Comparison of ENCODE assay signal across 8 cellular contexts in genomic region chr19:48837081-48837524, GRCh38. TPM values are rescaled to one million over a fixed set of nuclear protein-coding genes. Genes with fewer than 3 reads are reported as not detected.
DNase-seq lines count a peak whose midpoint lies in the region; TF ChIP-seq lines count a peak whose summit lies in the region.

No MANE protein-coding gene starts in this region.

- peak overlapping the region; percentile 90 for H3K27ac Mint-ChIP-seq in Caco-2 (ENCODE audit: unreplicated experiment)
- H3K27ac Mint-ChIP-seq in endodermal cell = peak overlapping the region; percentile 98

- peak overlapping the region; percentile 91 for H3K9ac ChIP-seq in endodermal cell (ENCODE audit: extremely low read depth, low read length, poor library complexity, severe bottlenecking)

- POLR2A ChIA-PET in Caco-2 (lab: Charles Lee) = no interaction called here
- POLR2A ChIA-PET in HEK293 (lab: Yijun Ruan, JAX) = interaction anchor here (0.6 to 0.8 kb wide), 3 partner anchors 22 to 99 kb away, joined by 3 to 4 read pairs (median 4); no protein-coding TSS in a partner anchor

- H3K4me3 ChIP-seq in Caco-2 (ENCODE audit: low read depth, low read length) (peak overlapping the region; percentile 63; the same call in 1 of the 2 replicates), HEK293 (ENCODE audit: low read depth, low read length) (peak overlapping the region; percentile 4; the same call in 1 of the 2 replicates), endodermal cell (ENCODE audit: low read length) (peak overlapping the region; percentile 93), mesodermal cell (ENCODE audit: extremely low read depth, insufficient read depth, low read length, poor library complexity, severe bottlenecking) (peak overlapping the region; percentile 55)

- peaks cover 4% of the 10 kb centered on the region; the same call in 1 of the 2 replicates for H3K4me1 ChIP-seq in Caco-2
- H3K4me1 ChIP-seq in HEK293 (ENCODE audit: control insufficient read depth, insufficient read depth, low read length) = no peaks in the 10 kb centered on the region; the same call in none of the 2 replicates
- H3K4me1 ChIP-seq in endodermal cell (ENCODE audit: control insufficient read depth, insufficient read depth, low read length) = no peaks in the 10 kb centered on the region
- peaks cover 10% of the 10 kb centered on the region for H3K4me1 ChIP-seq in mesodermal cell (ENCODE audit: control insufficient read depth, insufficient read depth, low read length, poor library complexity, severe bottlenecking)

- H3K4me1 Mint-ChIP-seq in Caco-2 (ENCODE audit: low read depth, unreplicated experiment) = no peaks in the 10 kb centered on the region
- peaks cover 16% of the 10 kb centered on the region for H3K4me1 Mint-ChIP-seq in endodermal cell

- H3K27me3 Mint-ChIP-seq in Caco-2 (ENCODE audit: insufficient read depth, unreplicated experiment) (no peaks in the 10 kb centered on the region), endodermal cell (ENCODE audit: insufficient read depth) (no peaks in the 10 kb centered on the region)

- H3K27ac ChIP-seq in HEK293 (ENCODE audit: extremely low read depth, low read depth, low read length) (no peak overlapping the region), endodermal cell (ENCODE audit: low read depth, low read length) (peak overlapping the region; percentile 61), mesodermal cell (ENCODE audit: low read depth, low read length, severe bottlenecking) (peak overlapping the region; percentile 93)

- intact Hi-C loops in Caco-2 (cut with micrococcal nuclease; ENCODE audit: unreplicated experiment) = loop anchor here (5.0 kb wide), 1 partner anchor 200 kb away; the partner anchor contains the start of gene DBP

- H3K4me3 Mint-ChIP-seq in Caco-2 (ENCODE audit: unreplicated experiment) (peak overlapping the region; percentile 92), endodermal cell (peak overlapping the region; percentile 88)

- no TSS peak for BruUV-seq in Caco-2 (replicated peaks; lab: Mats Ljungman, UMichigan)

- no peaks in the 10 kb centered on the region for H3K9me3 ChIP-seq in Caco-2
- no peaks in the 10 kb centered on the region for H3K9me3 ChIP-seq in HEK293 (ENCODE audit: control insufficient read depth, insufficient read depth, low read depth, low read length)
- H3K9me3 ChIP-seq in endodermal cell (ENCODE audit: control insufficient read depth, low read length) = no peaks in the 10 kb centered on the region
- H3K9me3 ChIP-seq in mesodermal cell (ENCODE audit: control insufficient read depth, low read length) = no peaks in the 10 kb centered on the region

- H3K36me3 ChIP-seq in Caco-2 (ENCODE audit: control insufficient read depth, insufficient read depth, low read length) (peaks cover 4% of the 10 kb centered on the region; the same call in 1 of the 2 replicates), HEK293 (ENCODE audit: control insufficient read depth in 2 of 2, insufficient read depth in 1 of 2, low read length in 2 of 2) (no peaks in the 10 kb centered on the region), endodermal cell (ENCODE audit: control insufficient read depth, insufficient read depth, low read length) (peaks cover 8% of the 10 kb centered on the region), mesodermal cell (ENCODE audit: control insufficient read depth, insufficient read depth, low read length) (peaks cover 8% of the 10 kb centered on the region)

- H3K36me3 Mint-ChIP-seq in Caco-2 (ENCODE audit: insufficient read depth, unreplicated experiment) = peaks cover 13% of the 10 kb centered on the region
- H3K36me3 Mint-ChIP-seq in endodermal cell (ENCODE audit: low read depth) = peaks cover 17% of the 10 kb centered on the region

- WGBS in endodermal cell (ENCODE audit: insufficient coverage in 1 of 2, insufficient read length in 1 of 2), 2 experiments = 0 to 2% methylated on average over 10 to 29 of the region's 29 CpGs
- 0% methylated on average over 12 to 14 of the region's 29 CpGs for WGBS in mesodermal cell (ENCODE audit: insufficient coverage in 2 of 2), 2 experiments

- no peaks in the 10 kb centered on the region for H3K27me3 ChIP-seq in Caco-2 (replicated peaks; ENCODE audit: control insufficient read depth, insufficient read depth, low read length)
- H3K27me3 ChIP-seq in endodermal cell (ENCODE audit: control insufficient read depth, insufficient read depth, low read length, poor library complexity, severe bottlenecking) = no peaks in the 10 kb centered on the region

- CTCF ChIA-PET in Caco-2 (lab: Charles Lee) (interaction anchor here (0.5 to 2.0 kb wide), 4 partner anchors 30 to 239 kb away, joined by 3 to 30 read pairs (median 12); no protein-coding TSS in a partner anchor), HEK293 (lab: Yijun Ruan, JAX) (interaction anchor here (0.6 to 3.7 kb wide), 7 partner anchors 11 to 191 kb away, joined by 3 to 38 read pairs (median 5); partner anchors contain the start of gene CA11)

- DNase-seq in Caco-2 = peak in 1 of 2 experiments; percentile 65
- peak; percentile 98 for DNase-seq in NCI-H82 (lab: John Stamatoyannopoulos, UW)
- DNase-seq in activated CD8-positive, alpha-beta memory T cell treated with anti-CD3 and anti-CD28 coated beads, Interleukin-2, amount 50 U/mL, for 1 hour (ENCODE audit: extremely low read depth) = peak; percentile 67
- DNase-seq in endodermal cell = peak; percentile 99
- peak; percentile 80 to 86 for DNase-seq in stimulated activated CD8-positive, alpha-beta memory T cell treated with anti-CD3 and anti-CD28 coated beads, Interleukin-15, amount 100 ng/mL, for 48 hours (ENCODE audit: low read depth in 2 of 2)
- no peak for DNase-seq in SKM-1 (lab: John Stamatoyannopoulos, UW; ENCODE audit: unreplicated experiment)

- TF ChIP-seq CTCF in Caco-2 (IDR thresholded peaks at IDR 0.05; ENCODE audit: insufficient read depth in 1 of 2, low read depth in 1 of 2, low read length in 1 of 2, severe bottlenecking in 1 of 2, unreplicated experiment in 1 of 2) (no peak), HEK293 (tag by site-specific recombination; IDR thresholded peaks at IDR 0.05) (no peak), endodermal cell (conservative IDR thresholded peaks at IDR 0.05) (no peak)

- H3K9me3 Mint-ChIP-seq in Caco-2 (ENCODE audit: unreplicated experiment) (no peaks in the 10 kb centered on the region), endodermal cell (no peaks in the 10 kb centered on the region)

TF ChIP-seq in HEK293, 187 proteins besides CTCF, POLR2A, EP300 and RAD21 (continues in another document):
- TF ChIP-seq IKZF3 (tag by site-specific recombination; IDR thresholded peaks at IDR 0.05) (0 out of 2 replicates have a peak, but pooled peaks have one; percentile 5), ATF2 (tag by site-specific recombination; IDR thresholded peaks at IDR 0.05; ENCODE audit: low read depth) (no peak), ZNF398 (tag by site-specific recombination; IDR thresholded peaks at IDR 0.05) (0 out of 2 replicates have a peak, but pooled peaks have one; percentile 51), ZNF76 (tag by site-specific recombination; IDR thresholded peaks at IDR 0.05; ENCODE audit: borderline replicate concordance, low read depth) (peak; percentile 44; the same call in 1 of the 2 replicates), GLIS1 (tag by site-specific recombination; IDR thresholded peaks at IDR 0.05) (peak; percentile 77), GLIS2 (tag by site-specific recombination; IDR thresholded peaks at IDR 0.05) (peak; percentile 91), ZBTB48 (tag by site-specific recombination; IDR thresholded peaks at IDR 0.05) (no peak), ZFHX2 (tag by site-specific recombination; conservative IDR thresholded peaks at IDR 0.05) (peak; percentile 67)

RNA-seq across cellular contexts. Expression of gene HSD17B14, which starts 0.8 kb away (rescaled TPM):
- 27.8 and 30.8 TPM in 2 replicates for total RNA-seq in Caco-2 (2022)
- total RNA-seq in endodermal cell = 10 to 100 TPM; 43.0 to 81.0 TPM
- polyA plus RNA-seq in endodermal cell (2013, experiment 1 of 2) = 20.0 TPM
- 19.0 TPM for polyA plus RNA-seq in endodermal cell (2013, experiment 2 of 2)
- polyA plus RNA-seq in mesodermal cell (2013, experiment 1 of 2) = 22.6 TPM
- polyA plus RNA-seq in mesodermal cell (2013, experiment 2 of 2) = 18.3 TPM

RNA-seq across cellular contexts. Expression of gene BCAT2, which starts 26.3 kb away (rescaled TPM):
- total RNA-seq in Caco-2 (2022) (106 and 109 TPM in 2 replicates), endodermal cell (100 to 1,000 TPM in 1 of 2 donors, 10 to 100 TPM in 1; 84.8 to 101 TPM)
- polyA plus RNA-seq in endodermal cell (2013, experiment 1 of 2) = 38.8 TPM
- 42.3 TPM for polyA plus RNA-seq in endodermal cell (2013, experiment 2 of 2)
- 25.3 TPM for polyA plus RNA-seq in mesodermal cell (2013, experiment 1 of 2)
- 22.5 TPM for polyA plus RNA-seq in mesodermal cell (2013, experiment 2 of 2)

RNA-seq across cellular contexts. Expression of gene PLEKHA4, which starts 31.3 kb away (rescaled TPM):
- total RNA-seq in Caco-2 (2022) = 3.9 and 5.6 TPM in 2 replicates
- 1 to 10 TPM; 6.6 to 7.0 TPM for total RNA-seq in endodermal cell
- polyA plus RNA-seq in endodermal cell (2013, experiment 1 of 2) = 19.7 TPM
- polyA plus RNA-seq in endodermal cell (2013, experiment 2 of 2) = 15.2 TPM
- 20.0 TPM for polyA plus RNA-seq in mesodermal cell (2013, experiment 1 of 2)
- polyA plus RNA-seq in mesodermal cell (2013, experiment 2 of 2) = 17.7 TPM

RNA-seq across cellular contexts. Expression of gene PPP1R15A, which starts 35.1 kb away (rescaled TPM):
- 83.3 and 94.7 TPM in 2 replicates for total RNA-seq in Caco-2 (2022)
- total RNA-seq in endodermal cell = 10 to 100 TPM; 41.5 to 45.0 TPM
- 33.8 TPM for polyA plus RNA-seq in endodermal cell (2013, experiment 1 of 2)
- polyA plus RNA-seq in endodermal cell (2013, experiment 2 of 2) = 34.1 TPM
- 41.8 TPM for polyA plus RNA-seq in mesodermal cell (2013, experiment 1 of 2)
- 37.0 TPM for polyA plus RNA-seq in mesodermal cell (2013, experiment 2 of 2)

Comparison
In these comparisons a context has a peak if more than half of its experiments do, and no peak if none do; other contexts are left out.
1. H3K4me3 ChIP-seq: peak in every context shown above with its lines; median percentile 93 in endodermal cell; 63 in Caco-2; 55 in mesodermal cell; 4 in HEK293.